Comparison of ENCODE assay signal across 1 cellular context in genomic region chr2:70767699-70768584, GRCh38.
TF ChIP-seq lines count a peak whose summit lies in the region.

Gene ADD2, minus strand, starts transcription at chr2:70768200. Its CDS starts 61,792 bp downstream, at chr2:70706408.

TF ChIP-seq in HepG2, 621 proteins besides CTCF, POLR2A, EP300 and RAD21 (continued from another document):
- TF ChIP-seq ZNF687 (CRISPR knock-in tag; IDR thresholded peaks at IDR 0.05) (peak; percentile 60; the same call in 1 of the 2 replicates), SIN3B (IDR thresholded peaks at IDR 0.05; ENCODE audit: low read length) (no peak), KDM6A (CRISPR knock-in tag; IDR thresholded peaks at IDR 0.05; ENCODE audit: low read depth) (no peak), THYN1 (CRISPR knock-in tag; IDR thresholded peaks at IDR 0.05; ENCODE audit: borderline replicate concordance, low read depth) (no peak), PATZ1 (CRISPR knock-in tag; IDR thresholded peaks at IDR 0.05) (no peak), ZNF570 (CRISPR knock-in tag; IDR thresholded peaks at IDR 0.05; ENCODE audit: borderline replicate concordance) (no peak), DPF2 (CRISPR knock-in tag; IDR thresholded peaks at IDR 0.05; ENCODE audit: borderline replicate concordance, low read depth) (no peak), MIER3 (CRISPR knock-in tag; IDR thresholded peaks at IDR 0.05; ENCODE audit: borderline replicate concordance) (no peak), ZNF800 (CRISPR knock-in tag; IDR thresholded peaks at IDR 0.05) (peak; percentile 30; the same call in 1 of the 2 replicates), ZFP1 (CRISPR knock-in tag; IDR thresholded peaks at IDR 0.05) (no peak), TBP (CRISPR knock-in tag; IDR thresholded peaks at IDR 0.05) (no peak), ZNF367 (CRISPR knock-in tag; IDR thresholded peaks at IDR 0.05; ENCODE audit: borderline replicate concordance) (no peak), ZNF576 (CRISPR knock-in tag; IDR thresholded peaks at IDR 0.05) (no peak), ZNF660 (CRISPR knock-in tag; IDR thresholded peaks at IDR 0.05; ENCODE audit: borderline replicate concordance, low read depth) (no peak)
- TF ChIP-seq, protein P1, sequence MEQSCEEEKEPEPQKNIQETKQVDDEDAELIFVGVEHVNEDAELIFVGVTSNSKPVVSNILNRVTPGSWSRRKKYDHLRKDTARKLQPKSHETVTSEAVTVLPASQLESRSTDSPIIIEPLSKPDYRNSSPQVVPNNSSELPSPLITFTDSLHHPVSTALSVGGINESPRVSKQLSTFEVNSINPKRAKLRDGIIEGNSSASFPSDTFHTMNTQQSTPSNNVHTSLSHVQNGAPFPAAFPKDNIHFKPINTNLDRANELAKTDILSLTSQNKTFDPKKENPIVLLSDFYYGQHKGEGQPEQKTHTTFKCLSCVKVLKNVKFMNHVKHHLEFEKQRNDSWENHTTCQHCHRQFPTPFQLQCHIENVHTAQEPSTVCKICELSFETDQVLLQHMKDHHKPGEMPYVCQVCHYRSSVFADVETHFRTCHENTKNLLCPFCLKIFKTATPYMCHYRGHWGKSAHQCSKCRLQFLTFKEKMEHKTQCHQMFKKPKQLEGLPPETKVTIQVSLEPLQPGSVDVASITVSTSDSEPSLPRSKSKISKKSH (CRISPR knock-in tag; IDR thresholded peaks at IDR 0.05; ENCODE audit: borderline replicate concordance), result peak; percentile 61; the same call in 1 of the 2 replicates
